In the genomic region with DNA sequence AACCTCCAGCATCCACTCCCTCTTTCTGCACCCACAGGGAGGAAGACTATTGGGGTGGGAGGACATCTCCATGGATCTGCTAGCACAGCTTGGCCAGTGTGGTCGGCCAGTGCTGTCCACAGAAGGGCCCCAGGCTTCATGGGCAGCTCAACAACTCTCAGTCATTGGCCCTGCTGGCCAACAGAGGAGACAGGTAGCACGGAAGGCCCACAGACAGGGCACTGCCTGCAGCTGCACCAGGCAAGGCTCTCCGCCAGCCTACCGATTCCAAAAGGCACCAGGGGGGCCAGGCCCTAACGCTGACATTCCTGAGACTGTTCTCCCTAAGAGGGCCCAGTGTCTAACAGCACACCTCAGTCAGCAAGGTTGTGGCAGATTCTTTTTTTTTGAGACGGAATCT, we compare ENCODE assay signal across 20 cellular contexts. TPM values are rescaled to one million over a fixed set of nuclear protein-coding genes. Genes with fewer than 3 reads are reported as not detected.
"Had no signal": no experiment of that assay in that cellular context is flagged by ENCODE, and none has a peak within 500 bp of the region (broad histone marks: within the 10 kb centered on the region; RNA-seq: fewer than 3 reads in every experiment).

No MANE protein-coding gene starts in this region.

- H3K9me3 Mint-ChIP-seq: activated T-cell treated with anti-CD3 and anti-CD28 coated beads, Interleukin-2, amount 50 U/mL, for 24 hours; T-helper 2 cell treated with Interferon-gamma antibody and Interleukin-4, amounts not matched to agents 5 μg/mL and 100 μg/mL, for 36 hours had no signal

- H3K27me3 ChIP-seq: esophagus squamous epithelium, foreskin keratinocyte, sigmoid colon, uterus had no signal

- DNase-seq: activated CD8-positive, alpha-beta memory T cell treated with anti-CD3 and anti-CD28 coated beads, Interleukin-2, amount 10 ng/mL, durations not matched to agents 7 days and 5 days; activated gamma-delta T cell; activated T-cell treated with anti-CD3 and anti-CD28 coated beads, Interleukin-2, amount 50 U/mL, for 24 hours; amygdala; esophagus squamous epithelium; foreskin keratinocyte; head of caudate nucleus; islet precursor cell; nucleus accumbens; sigmoid colon; stimulated activated CD4-positive, alpha-beta T cell treated with anti-CD3 and anti-CD28 coated beads, Interleukin-12 subunit alpha, Interleukin-12 subunit beta, amount 100 ng/mL, for 4 hours; stimulated activated naive CD8-positive, alpha-beta T cell treated with anti-CD3 and anti-CD28 coated beads, Interleukin-15, Interleukin-2, amounts not matched to agents 100 U/mL and 50 U/mL, for 24 hours; SW 1271; uterus had no signal

- H3K27me3 Mint-ChIP-seq: activated CD8-positive, alpha-beta memory T cell treated with anti-CD3 and anti-CD28 coated beads, Interleukin-2, amount 10 ng/mL, durations not matched to agents 7 days and 5 days; activated naive CD8-positive, alpha-beta T cell; activated T-cell treated with anti-CD3 and anti-CD28 coated beads, Interleukin-2, amount 50 U/mL, for 24 hours had no signal

- H3K27ac ChIP-seq: foreskin keratinocyte, thoracic aorta had no signal

- H3K36me3 ChIP-seq: uterus had no signal

- ATAC-seq: activated CD4-positive, CD25-positive, alpha-beta regulatory T cell treated with anti-CD3 and anti-CD28 coated beads, Interleukin-2, amount 50 U/mL, for 24 hours; activated CD8-positive, alpha-beta memory T cell treated with anti-CD3 and anti-CD28 coated beads, Interleukin-2, amount 10 ng/mL, durations not matched to agents 7 days and 5 days; foreskin keratinocyte; stimulated activated naive CD8-positive, alpha-beta T cell treated with anti-CD3 and anti-CD28 coated beads, Interleukin-15, Interleukin-2, amounts not matched to agents 100 U/mL and 50 U/mL, for 24 hours had no signal

- H3K9me3 ChIP-seq: esophagus squamous epithelium, sigmoid colon, thoracic aorta, uterus had no signal

- H3K27ac Mint-ChIP-seq: activated CD8-positive, alpha-beta memory T cell treated with anti-CD3 and anti-CD28 coated beads, Interleukin-2, amount 10 ng/mL, durations not matched to agents 7 days and 5 days; activated naive CD8-positive, alpha-beta T cell; T-helper 2 cell treated with Interferon-gamma antibody and Interleukin-4, amounts not matched to agents 5 μg/mL and 100 μg/mL, for 36 hours had no signal

- H3K4me3 ChIP-seq: esophagus squamous epithelium, sigmoid colon, thoracic aorta, uterus had no signal

- H3K4me3 Mint-ChIP-seq: activated CD8-positive, alpha-beta memory T cell treated with anti-CD3 and anti-CD28 coated beads, Interleukin-2, amount 10 ng/mL, durations not matched to agents 7 days and 5 days; activated naive CD8-positive, alpha-beta T cell; activated T-cell treated with anti-CD3 and anti-CD28 coated beads, Interleukin-2, amount 50 U/mL, for 24 hours; T-helper 2 cell treated with Interferon-gamma antibody and Interleukin-4, amounts not matched to agents 5 μg/mL and 100 μg/mL, for 36 hours had no signal

RNA-seq across cellular contexts. Expression of a gene that starts 16.5 kb away (rescaled TPM):
- total RNA-seq: chondrocyte, esophagus squamous epithelium, foreskin keratinocyte, posterior vena cava, thoracic aorta had no signal
- polyA plus RNA-seq: foreskin keratinocyte had no signal

RNA-seq across cellular contexts. Expression of a gene that starts 40.8 kb away (rescaled TPM):
- total RNA-seq: thoracic aorta had no signal
